In genomic region chr17:2996208-2996855, GRCh38 we compare ENCODE assay signal across 14 cellular contexts.
DNase-seq lines count a peak whose midpoint lies in the region; ATAC-seq, FAIRE-seq and TF ChIP-seq lines count a peak whose summit lies in the region.
"Had no signal": no experiment of that assay in that cellular context is flagged by ENCODE, and none has a peak within 500 bp of the region (broad histone marks: within the 10 kb centered on the region; RNA-seq: fewer than 3 reads in every experiment).

No MANE protein-coding gene starts in this region.

- no peak for ATAC-seq in A549
- peak; percentile 90 for ATAC-seq in sciatic nerve
- no peak for ATAC-seq in GM21723 (IDR thresholded peaks at IDR 0.05; ENCODE audit: unreplicated experiment)
- ATAC-seq: activated CD8-positive, alpha-beta T cell treated with anti-CD3 and anti-CD28 coated beads, Interleukin-2, amount 10 ng/mL, durations not matched to agents 7 days and 5 days; SK-N-SH treated with all-trans-retinoic acid at 6 μM for 48 hours had no signal

- H3K4me2 ChIP-seq in A549 = no peak overlapping the region

- POLR2A ChIA-PET in A549 (lab: Yijun Ruan, JAX) = no interaction called here

- TF ChIP-seq RAD21 in A549 (conservative IDR thresholded peaks at IDR 0.05 in 1 of 2, IDR thresholded peaks at IDR 0.05 in 1 of 2) = no peak

- no peak for FAIRE-seq in A549 (lab: Jason Lieb, UNC)
- no peak for FAIRE-seq in kidney (lab: Jason Lieb, UNC)
- FAIRE-seq: D721Med had no signal

- DNase-seq in A549 (ENCODE audit: low read depth in 1 of 2, low spot score in 1 of 2) (no peak), foreskin fibroblast (peak; percentile 16 to 57), sciatic nerve (ENCODE audit: low spot score) (no peak), DMS153 (lab: John Stamatoyannopoulos, UW) (no peak), G401 (ENCODE audit: low spot score) (no peak), kidney (no peak)
- DNase-seq: activated CD8-positive, alpha-beta T cell treated with anti-CD3 and anti-CD28 coated beads, Interleukin-2, amount 10 ng/mL, durations not matched to agents 7 days and 5 days; KG1; NCI-H1417 treated with DMSO at 0.1 percent for 48 hours had no signal

- H3K36me3 ChIP-seq in kidney (ENCODE audit: control insufficient read depth in 1 of 2, insufficient read depth in 2 of 2, low read length in 2 of 2) = peaks cover 3 to 4% of the 10 kb centered on the region in 2 donors

- TF ChIP-seq EP300 in A549 (IDR thresholded peaks at IDR 0.05) = no peak

- no peak overlapping the region for H3K4me3 ChIP-seq in A549
- no peak overlapping the region for H3K4me3 ChIP-seq in foreskin fibroblast (ENCODE audit: low read depth in 1 of 2, low read length in 2 of 2)
- no peak overlapping the region for H3K4me3 ChIP-seq in kidney (ENCODE audit: low read length in 2 of 2)
- H3K4me3 ChIP-seq: dorsolateral prefrontal cortex had no signal

- WGBS in A549 (ENCODE audit: missing lambda C conversion rate) = 88% methylated on average over 12 of the region's 12 CpGs

- CTCF ChIA-PET in A549 (lab: Yijun Ruan, JAX) = interaction anchor here (0.8 to 9.1 kb wide), 6 partner anchors 17 to 213 kb away, joined by 3 to 79 read pairs (median 4); no protein-coding TSS in a partner anchor

- H3K9ac ChIP-seq in kidney (ENCODE audit: low read length in 2 of 2) = no peak overlapping the region

- H3K4me1 ChIP-seq in A549 (peaks cover 22% of the 10 kb centered on the region), kidney (ENCODE audit: control insufficient read depth in 1 of 2, insufficient read depth in 1 of 2, low read depth in 1 of 2, low read length in 2 of 2) (no peaks in the 10 kb centered on the region)

- peak overlapping the region; percentile 36 to 71; a peak in 4 of 6 replicates for H3K27ac ChIP-seq in A549
- peak overlapping the region; percentile 88 for H3K27ac ChIP-seq in VCaP
- peak overlapping the region in 1 of 2 donors; percentile 47 for H3K27ac ChIP-seq in kidney (ENCODE audit: low read depth in 2 of 2, low read length in 2 of 2)

- intact Hi-C loops in sciatic nerve (cut with DNase I) (no loop called here), kidney (cut with DNase I) (no loop called here)

- H3K9me3 ChIP-seq in A549 = no peaks in the 10 kb centered on the region
- no peaks in the 10 kb centered on the region for H3K9me3 ChIP-seq in kidney (ENCODE audit: control insufficient read depth in 1 of 2, low read length in 2 of 2)

- TF ChIP-seq POLR2A in A549 (IDR thresholded peaks at IDR 0.05; ENCODE audit: low read length) = no peak

- in situ Hi-C loops in G401 (cut with HindIII; ENCODE audit: low sequenced_read_pairs) = no loop called here

- TF ChIP-seq CTCF in A549 (IDR thresholded peaks at IDR 0.05) (no peak), VCaP (conservative IDR thresholded peaks at IDR 0.05) (no peak), foreskin fibroblast (IDR thresholded peaks at IDR 0.05; ENCODE audit: low read depth, low read length) (no peak), kidney (IDR thresholded peaks at IDR 0.05; ENCODE audit: borderline replicate concordance, extremely low read depth, insufficient read depth) (no peak)

TF ChIP-seq in A549, 52 proteins besides CTCF, POLR2A, EP300 and RAD21:
- no peak for TF ChIP-seq HOXA7 (CRISPR knock-in tag; IDR thresholded peaks at IDR 0.05)
- TF ChIP-seq RNF2 (IDR thresholded peaks at IDR 0.05; ENCODE audit: borderline replicate concordance, low read depth) = no peak
- no peak for TF ChIP-seq CBX2 (IDR thresholded peaks at IDR 0.05; ENCODE audit: borderline replicate concordance, low read depth)
- no peak for TF ChIP-seq FOSB (CRISPR knock-in tag; IDR thresholded peaks at IDR 0.05)
- TF ChIP-seq TFCP2L1 (CRISPR knock-in tag; IDR thresholded peaks at IDR 0.05) = no peak
- no peak for TF ChIP-seq ZFP36 (IDR thresholded peaks at IDR 0.05; ENCODE audit: borderline replicate concordance, partially characterized antibody)
- TF ChIP-seq SMC3 (IDR thresholded peaks at IDR 0.05) = no peak
- no peak for TF ChIP-seq FOXS1 (CRISPR knock-in tag; IDR thresholded peaks at IDR 0.05)
- TF ChIP-seq EHMT2 (IDR thresholded peaks at IDR 0.05; ENCODE audit: low read depth) = no peak
- TF ChIP-seq CHD2 (IDR thresholded peaks at IDR 0.05; ENCODE audit: low read length, partially characterized antibody) = no peak
- no peak for TF ChIP-seq SREBF2 (IDR thresholded peaks at IDR 0.05)
- no peak for TF ChIP-seq RFX5 (IDR thresholded peaks at IDR 0.05)
- TF ChIP-seq, protein P1, sequence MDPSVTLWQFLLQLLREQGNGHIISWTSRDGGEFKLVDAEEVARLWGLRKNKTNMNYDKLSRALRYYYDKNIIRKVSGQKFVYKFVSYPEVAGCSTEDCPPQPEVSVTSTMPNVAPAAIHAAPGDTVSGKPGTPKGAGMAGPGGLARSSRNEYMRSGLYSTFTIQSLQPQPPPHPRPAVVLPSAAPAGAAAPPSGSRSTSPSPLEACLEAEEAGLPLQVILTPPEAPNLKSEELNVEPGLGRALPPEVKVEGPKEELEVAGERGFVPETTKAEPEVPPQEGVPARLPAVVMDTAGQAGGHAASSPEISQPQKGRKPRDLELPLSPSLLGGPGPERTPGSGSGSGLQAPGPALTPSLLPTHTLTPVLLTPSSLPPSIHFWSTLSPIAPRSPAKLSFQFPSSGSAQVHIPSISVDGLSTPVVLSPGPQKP (IDR thresholded peaks at IDR 0.05; ENCODE audit: low read depth, low read length) = no peak
- TF ChIP-seq PHF8 (IDR thresholded peaks at IDR 0.05; ENCODE audit: borderline replicate concordance, low read depth) = no peak
- TF ChIP-seq BHLHE40 (IDR thresholded peaks at IDR 0.05; ENCODE audit: low read depth, low read length) = no peak
- TF ChIP-seq FOSL2 (IDR thresholded peaks at IDR 0.05) = no peak
- no peak for TF ChIP-seq FOSL2 (CRISPR knock-in tag; IDR thresholded peaks at IDR 0.05)
- no peak for TF ChIP-seq ZNF302 (CRISPR knock-in tag; IDR thresholded peaks at IDR 0.05)

Comparison
In these comparisons a context has a peak if more than half of its experiments do, and no peak if none do; other contexts are left out.
1. DNase-seq: peak in foreskin fibroblast (2 of 2); none in A549 (0 of 2), sciatic nerve (single experiment), DMS153 (single experiment), G401 (single experiment) and kidney (single experiment).